10 cellular contexts compared by ENCODE assay signal in the genomic region with DNA sequence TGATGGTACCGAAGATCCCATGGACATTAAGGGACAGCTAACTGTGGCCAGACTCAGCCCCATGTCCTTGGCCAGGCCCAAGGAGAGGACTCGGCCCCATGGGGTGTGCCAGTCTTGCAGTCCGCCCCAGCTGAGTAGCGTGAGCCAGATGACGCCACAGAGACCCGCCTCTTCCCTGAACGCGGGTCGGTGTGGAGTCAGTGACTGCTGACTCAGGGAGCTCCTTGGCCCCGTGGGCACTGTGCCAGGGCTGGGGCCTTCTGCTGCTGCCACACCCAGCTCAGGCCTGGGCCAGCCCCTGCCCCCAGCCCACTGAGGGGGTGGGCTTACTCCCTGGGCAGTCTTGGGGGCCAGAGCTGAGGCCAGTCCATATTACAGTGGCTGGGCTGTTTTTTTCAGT. TPM values are rescaled to one million over a fixed set of nuclear protein-coding genes. Genes with fewer than 3 reads are reported as not detected.
A peak's percentile ranks its signal among the peaks of the same experiment; 100 is the strongest.
DNase-seq lines count a peak whose midpoint lies in the region; ATAC-seq, FAIRE-seq and TF ChIP-seq lines count a peak whose summit lies in the region.
"Had no signal": no experiment of that assay in that cellular context is flagged by ENCODE, and none has a peak within 500 bp of the region (broad histone marks: within the 10 kb centered on the region; RNA-seq: fewer than 3 reads in every experiment).

No MANE protein-coding gene starts in this region.

- in situ Hi-C loops in ACHN (cut with HindIII; ENCODE audit: low pct_ligation_motif_present, low pct_unique_long_range_greater_than_20kb, low sequenced_read_pairs): no loop called here

- DNase-seq in ACHN (peak; percentile 79), LoVo (ENCODE audit: low spot score) (peak; percentile 37), endothelial cell of umbilical vein (ENCODE audit: low read depth, low spot score) (no peak), mucosa of descending colon (peak; percentile 85 to 93 (median 91)), progenitor cell of endocrine pancreas (ENCODE audit: low spot score, unreplicated experiment) (no peak)
- DNase-seq: CD4-positive, alpha-beta memory T cell had no signal

- POLR2A ChIA-PET in endothelial cell of umbilical vein (lab: Charles Lee): no interaction called here

- TF ChIP-seq POLR2A in endothelial cell of umbilical vein (IDR thresholded peaks at IDR 0.05; ENCODE audit: low read depth, low read length): no peak

- dilution Hi-C loops in endothelial cell of umbilical vein (cut with MboI; ENCODE audit: extremely low pct_ligation_motif_present, low sequenced_read_pairs): no loop called here

- H3K9me3 Mint-ChIP-seq in progenitor cell of endocrine pancreas (ENCODE audit: low read depth): no peaks in the 10 kb centered on the region
- H3K9me3 Mint-ChIP-seq: brain; CD4-positive, alpha-beta memory T cell had no signal

- H3K27me3 ChIP-seq in endothelial cell of umbilical vein (ENCODE audit: control insufficient read depth in 2 of 2, insufficient read depth in 2 of 2, low read length in 2 of 2): no peaks in the 10 kb centered on the region

- H4K20me1 ChIP-seq in endothelial cell of umbilical vein (replicated peaks; ENCODE audit: control insufficient read depth, extremely low read depth, insufficient read depth, low read length): no peaks in the 10 kb centered on the region

- ATAC-seq in mucosa of descending colon (peak; percentile 88), HG02610 (IDR thresholded peaks at IDR 0.05; ENCODE audit: unreplicated experiment) (no peak), GM21786 (IDR thresholded peaks at IDR 0.05; ENCODE audit: unreplicated experiment) (no peak), GM18519 (IDR thresholded peaks at IDR 0.05; ENCODE audit: low FRiP score, unreplicated experiment) (no peak)

- no peaks in the 10 kb centered on the region for H3K79me2 ChIP-seq in endothelial cell of umbilical vein (ENCODE audit: control insufficient read depth, insufficient read depth, low read length)

- no peak overlapping the region for H3K4me3 ChIP-seq in endothelial cell of umbilical vein (replicated peaks in 1 of 3; ENCODE audit: insufficient read depth in 1 of 3, low read depth in 1 of 3, low read length in 3 of 3)
- H3K4me3 ChIP-seq in mucosa of descending colon: no peak overlapping the region

- peak overlapping the region; percentile 44 for H2AFZ ChIP-seq in endothelial cell of umbilical vein (ENCODE audit: low read depth, low read length)

- peak; percentile 67 for FAIRE-seq in endothelial cell of umbilical vein (lab: Jason Lieb, UNC)

- H3K36me3 ChIP-seq in endothelial cell of umbilical vein (ENCODE audit: control insufficient read depth in 2 of 2, extremely low read depth in 1 of 2, insufficient read depth in 2 of 2, low read length in 2 of 2): no peaks in the 10 kb centered on the region
- no peaks in the 10 kb centered on the region for H3K36me3 ChIP-seq in mucosa of descending colon (ENCODE audit: low read depth)

- no peak overlapping the region for H3K9ac ChIP-seq in endothelial cell of umbilical vein (replicated peaks; ENCODE audit: extremely low read depth, insufficient read depth, low read length)

- peaks cover 6% of the 10 kb centered on the region for H3K27me3 Mint-ChIP-seq in progenitor cell of endocrine pancreas
- H3K27me3 Mint-ChIP-seq: brain had no signal

- H3K4me3 Mint-ChIP-seq in progenitor cell of endocrine pancreas (ENCODE audit: low read depth): no peak overlapping the region
- H3K4me3 Mint-ChIP-seq: brain; CD4-positive, alpha-beta memory T cell had no signal

- no peak overlapping the region for H3K27ac ChIP-seq in endothelial cell of umbilical vein (ENCODE audit: insufficient read depth, low read depth, low read length)

- CTCF ChIA-PET in endothelial cell of umbilical vein (lab: Charles Lee): interaction anchor here (1.0 kb wide), 1 partner anchor 284 kb away, joined by 3 read pairs; no protein-coding TSS in a partner anchor

- H3K4me1 ChIP-seq in endothelial cell of umbilical vein (ENCODE audit: control insufficient read depth, extremely low read depth, insufficient read depth, low read length) (no peaks in the 10 kb centered on the region), mucosa of descending colon (ENCODE audit: low read depth) (peaks cover 29% of the 10 kb centered on the region)

- no TSS peak for BruUV-seq in endothelial cell of umbilical vein (replicated peaks; lab: Mats Ljungman, UMichigan)

- TF ChIP-seq CTCF in endothelial cell of umbilical vein (IDR thresholded peaks at IDR 0.05; ENCODE audit: extremely low read depth in 1 of 2, insufficient read depth in 1 of 2, low read depth in 1 of 2, low read length in 2 of 2) (no peak), mucosa of descending colon (IDR thresholded peaks at IDR 0.05) (no peak), progenitor cell of endocrine pancreas (IDR thresholded peaks at IDR 0.05; ENCODE audit: unreplicated experiment) (no peak)

- H3K27ac Mint-ChIP-seq in progenitor cell of endocrine pancreas: no peak overlapping the region

- peaks cover 5% of the 10 kb centered on the region for H3K36me3 Mint-ChIP-seq in progenitor cell of endocrine pancreas (ENCODE audit: insufficient read depth)

- H3K9me1 ChIP-seq in endothelial cell of umbilical vein (replicated peaks; ENCODE audit: control insufficient read depth, extremely low read depth, insufficient read depth, low read length): no peaks in the 10 kb centered on the region

- no peak overlapping the region for H3K4me2 ChIP-seq in endothelial cell of umbilical vein (ENCODE audit: insufficient read depth, low read length)

- intact Hi-C loops in endothelial cell of umbilical vein (cut with micrococcal nuclease) (no loop called here), mucosa of descending colon (cut with DNase I, micrococcal nuclease) (no loop called here)

- H3K4me1 Mint-ChIP-seq in progenitor cell of endocrine pancreas (ENCODE audit: low read depth): no peaks in the 10 kb centered on the region
- H3K4me1 Mint-ChIP-seq: CD4-positive, alpha-beta memory T cell had no signal

- H3K9me3 ChIP-seq in endothelial cell of umbilical vein (replicated peaks; ENCODE audit: control insufficient read depth, insufficient read depth, low read length) (no peaks in the 10 kb centered on the region), mucosa of descending colon (no peaks in the 10 kb centered on the region)

TF ChIP-seq in endothelial cell of umbilical vein, 7 proteins besides CTCF, POLR2A, EP300 and RAD21:
- TF ChIP-seq MAX (IDR thresholded peaks at IDR 0.05; ENCODE audit: insufficient read depth, insufficient read length) (no peak), GATA2 (IDR thresholded peaks at IDR 0.05; ENCODE audit: insufficient read depth, insufficient read length, low read depth, low read length) (no peak), MYC (IDR thresholded peaks at IDR 0.05; ENCODE audit: low read depth, low read length) (no peak), POLR2AphosphoS5 (IDR thresholded peaks at IDR 0.05; ENCODE audit: insufficient read depth, low read depth, low read length) (no peak), FOS (IDR thresholded peaks at IDR 0.05; ENCODE audit: borderline replicate concordance, insufficient read depth, low read length) (no peak), JUN (IDR thresholded peaks at IDR 0.05; ENCODE audit: borderline replicate concordance, insufficient read depth, insufficient read length, low read depth) (no peak), EZH2 (IDR thresholded peaks at IDR 0.05; ENCODE audit: borderline replicate concordance, low read depth, low read length, severe bottlenecking) (no peak)

RNA-seq across cellular contexts. Expression of gene PLXNA1, which starts 52.8 kb away (rescaled TPM):
- total RNA-seq in endothelial cell of umbilical vein (18.4 and 18.5 TPM in 2 replicates), mucosa of descending colon (10 to 100 TPM; 11.8 to 19.3 (median 12.7) TPM), progenitor cell of endocrine pancreas (104 and 107 TPM in 2 replicates)
- polyA plus RNA-seq in endothelial cell of umbilical vein: 14.1 and 18.2 TPM in 2 replicates
- polyA plus RNA-seq in endothelial cell of umbilical vein (2011; cell fraction: cytosol; rRNA removed): 8.2 and 10.1 TPM in 2 replicates
- polyA plus RNA-seq in endothelial cell of umbilical vein (2011; cell fraction: nucleus; rRNA removed): 26.0 and 27.8 TPM in 2 replicates
- polyA plus RNA-seq in endothelial cell of umbilical vein (2012): 13.4 and 14.5 TPM in 2 replicates
- 16.8 and 22.7 TPM in 2 replicates for polyA minus RNA-seq in endothelial cell of umbilical vein
- 10.3 TPM for polyA minus RNA-seq in endothelial cell of umbilical vein (2011; cell fraction: cytosol; rRNA and poly(A)+ RNA removed)
- 11.2 and 16.4 TPM in 2 replicates for polyA minus RNA-seq in endothelial cell of umbilical vein (2011; cell fraction: nucleus; rRNA and poly(A)+ RNA removed)

Comparison
In these comparisons a context has a peak if more than half of its experiments do, and no peak if none do; other contexts are left out.
1. DNase-seq: peak in ACHN (single experiment), LoVo (single experiment) and mucosa of descending colon (3 of 3); none in endothelial cell of umbilical vein (single experiment) and progenitor cell of endocrine pancreas (single experiment).